In the genomic region with DNA sequence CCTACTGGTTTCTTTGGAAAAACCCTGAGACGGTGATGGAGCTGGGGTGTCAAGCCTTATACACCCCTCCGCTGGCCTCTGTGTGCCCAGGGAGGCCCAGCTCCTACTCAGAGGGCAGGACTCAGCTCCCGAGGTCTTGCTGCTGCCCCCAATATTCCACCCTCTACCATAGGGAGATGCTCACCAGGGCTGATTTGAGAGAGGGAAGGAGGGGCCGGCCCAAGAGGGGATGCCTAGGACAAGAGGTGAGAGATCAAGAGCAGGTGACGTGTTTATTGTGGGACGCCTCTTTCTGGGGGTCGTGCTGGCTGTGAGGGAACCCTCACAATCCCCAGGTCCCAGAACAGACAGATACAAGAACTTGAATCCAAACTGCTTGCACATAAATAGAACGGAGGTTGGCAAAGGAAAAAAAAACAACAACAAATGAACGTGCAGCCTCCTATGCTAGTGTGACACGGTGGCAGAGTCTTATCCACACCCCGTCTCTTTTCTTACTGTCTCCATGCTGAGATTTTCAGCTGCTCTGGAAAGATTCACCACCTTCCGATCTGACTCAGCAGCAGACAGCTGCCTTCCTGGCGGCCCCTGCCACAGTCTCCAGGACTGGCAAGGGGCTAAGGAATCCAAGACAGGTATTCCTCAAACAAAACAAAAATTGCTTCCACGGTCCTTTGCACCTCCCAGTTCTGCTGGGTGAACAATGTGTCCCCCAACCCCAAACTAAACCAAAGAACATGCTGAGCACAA, we compare ENCODE assay signal across 1 cellular context.
TF ChIP-seq lines count a peak whose summit lies in the region.

No MANE protein-coding gene starts in this region.

TF ChIP-seq in GM23338, 12 proteins besides CTCF, POLR2A, EP300 and RAD21:
- no peak for TF ChIP-seq ZNF462 (CRISPR knock-in tag; IDR thresholded peaks at IDR 0.05)
- TF ChIP-seq POLR2AphosphoS5 (IDR thresholded peaks at IDR 0.05; ENCODE audit: low read depth) = no peak
- TF ChIP-seq NANOG (IDR thresholded peaks at IDR 0.05; ENCODE audit: borderline replicate concordance) = no peak
- TF ChIP-seq JUNB (IDR thresholded peaks at IDR 0.05; ENCODE audit: unreplicated experiment) = no peak
- TF ChIP-seq EZH2phosphoT487 (IDR thresholded peaks at IDR 0.05; ENCODE audit: unreplicated experiment) = no peak
- TF ChIP-seq CREB1 (CRISPR knock-in tag; IDR thresholded peaks at IDR 0.05; ENCODE audit: low read depth) = no peak
- TF ChIP-seq EZH2 (IDR thresholded peaks at IDR 0.05; ENCODE audit: low read depth, unreplicated experiment) = no peak
- TF ChIP-seq STAT1 (IDR thresholded peaks at IDR 0.05; ENCODE audit: unreplicated experiment) = no peak
- no peak for TF ChIP-seq ZNF331 (CRISPR knock-in tag; IDR thresholded peaks at IDR 0.05; ENCODE audit: low read depth)
- TF ChIP-seq, protein P1, sequence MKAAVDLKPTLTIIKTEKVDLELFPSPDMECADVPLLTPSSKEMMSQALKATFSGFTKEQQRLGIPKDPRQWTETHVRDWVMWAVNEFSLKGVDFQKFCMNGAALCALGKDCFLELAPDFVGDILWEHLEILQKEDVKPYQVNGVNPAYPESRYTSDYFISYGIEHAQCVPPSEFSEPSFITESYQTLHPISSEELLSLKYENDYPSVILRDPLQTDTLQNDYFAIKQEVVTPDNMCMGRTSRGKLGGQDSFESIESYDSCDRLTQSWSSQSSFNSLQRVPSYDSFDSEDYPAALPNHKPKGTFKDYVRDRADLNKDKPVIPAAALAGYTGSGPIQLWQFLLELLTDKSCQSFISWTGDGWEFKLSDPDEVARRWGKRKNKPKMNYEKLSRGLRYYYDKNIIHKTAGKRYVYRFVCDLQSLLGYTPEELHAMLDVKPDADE (IDR thresholded peaks at IDR 0.05) = no peak
- TF ChIP-seq ZNF114 (CRISPR knock-in tag; IDR thresholded peaks at IDR 0.05) = no peak
- TF ChIP-seq REST (IDR thresholded peaks at IDR 0.05; ENCODE audit: unreplicated experiment) = no peak
